ENCODE assay signal across 15 cellular contexts in genomic region chr7:51376420-51377092, GRCh38. TPM values are rescaled to one million over a fixed set of nuclear protein-coding genes. Genes with fewer than 3 reads are reported as not detected.
DNase-seq lines count a peak whose midpoint lies in the region; ATAC-seq, FAIRE-seq and TF ChIP-seq lines count a peak whose summit lies in the region.
"Had no signal": no experiment of that assay in that cellular context is flagged by ENCODE, and none has a peak within 500 bp of the region (broad histone marks: within the 10 kb centered on the region; RNA-seq: fewer than 3 reads in every experiment).

No MANE protein-coding gene starts in this region.

- H3K4me1 ChIP-seq in small intestine (ENCODE audit: control insufficient read depth in 2 of 2, insufficient read depth in 1 of 2, low read depth in 1 of 2, low read length in 1 of 2): no peaks in the 10 kb centered on the region
- H3K4me1 ChIP-seq in testis: no peaks in the 10 kb centered on the region

- H3K36me3 ChIP-seq in small intestine (ENCODE audit: control insufficient read depth in 2 of 2, insufficient read depth in 2 of 2, low read length in 2 of 2) (no peaks in the 10 kb centered on the region), testis (ENCODE audit: low read depth, missing control alignments) (no peaks in the 10 kb centered on the region)

- H3K27ac ChIP-seq in small intestine (ENCODE audit: low read depth in 1 of 2, low read length in 1 of 2): no peak overlapping the region
- H3K27ac ChIP-seq in testis: no peak overlapping the region

- FAIRE-seq in small intestine (lab: Jason Lieb, UNC): no peak
- FAIRE-seq: G401.6 had no signal

- ATAC-seq in esophagus mucosa (peak; percentile 85), GM18517 (IDR thresholded peaks at IDR 0.05; ENCODE audit: unreplicated experiment) (no peak), HG02623 (IDR thresholded peaks at IDR 0.05; ENCODE audit: unreplicated experiment) (no peak)
- ATAC-seq: stimulated activated memory B cell treated with anti-CD40 and anti-IgM and Interleukin-4, amounts not matched to agents 10 μg/mL and 1 μg/mL and 100 μg/mL, for 72 hours had no signal

- DNase-seq in HEK293T (ENCODE audit: extremely low spot score) (no peak), NCI-H748 (lab: John Stamatoyannopoulos, UW; ENCODE audit: unreplicated experiment) (peak; percentile 39), small intestine (peak; percentile 69), testis (no peak), C1 segment of cervical spinal cord (lab: John Stamatoyannopoulos, UW) (no peak)
- DNase-seq: activated CD4-positive, CD25-positive, alpha-beta regulatory T cell treated with anti-CD3 and anti-CD28 coated beads, Interleukin-2, amount 50 U/mL, for 72 hours; dermis blood vessel endothelial cell; HCEC 1CT; hypothalamus; Right ventricle myocardium superior had no signal

- no peaks in the 10 kb centered on the region for H3K27me3 ChIP-seq in small intestine (ENCODE audit: control insufficient read depth in 2 of 2, insufficient read depth in 2 of 2, low read length in 2 of 2)
- no peaks in the 10 kb centered on the region for H3K27me3 ChIP-seq in testis

- H3K9me3 ChIP-seq in small intestine (ENCODE audit: control insufficient read depth, low read depth) (no peaks in the 10 kb centered on the region), testis (no peaks in the 10 kb centered on the region)

- no peak for TF ChIP-seq POLR2A in testis (IDR thresholded peaks at IDR 0.05)

- WGBS in small intestine, 3 donors: 26 to 51% (median 44%) methylated on average over 4 of the region's 4 CpGs
- WGBS in testis, 2 donors: 84 to 89% methylated on average over 4 of the region's 4 CpGs

- H3K4me3 ChIP-seq in small intestine (ENCODE audit: low read depth in 1 of 2, low read length in 2 of 2) (no peak overlapping the region), testis (no peak overlapping the region)

- TF ChIP-seq CTCF in testis (IDR thresholded peaks at IDR 0.05): no peak

- CTCF ChIA-PET in HEK293T (lab: Yijun Ruan, JAX): interaction anchor here (1.0 to 2.1 kb wide), 3 partner anchors 10 to 216 kb away, joined by 3 to 12 read pairs (median 10); no protein-coding TSS in a partner anchor

- intact Hi-C loops in testis (cut with DNase I; ENCODE audit: low total_unique reads): no loop called here

- POLR2A ChIA-PET in HEK293T (lab: Yijun Ruan, JAX): no interaction called here

TF ChIP-seq in HEK293T, 16 proteins besides CTCF, POLR2A, EP300 and RAD21:
- TF ChIP-seq PKNOX1 (IDR thresholded peaks at IDR 0.05) (peak; percentile 74), TARDBP (IDR thresholded peaks at IDR 0.05) (no peak), SUZ12 (IDR thresholded peaks at IDR 0.05) (no peak), FOXK2 (IDR thresholded peaks at IDR 0.05) (no peak), L3MBTL2 (conservative IDR thresholded peaks at IDR 0.05) (no peak)

RNA-seq across cellular contexts. Expression of gene COBL, which starts 59.9 kb away (rescaled TPM):
- 10.4 TPM for total RNA-seq in esophagus mucosa
- polyA plus RNA-seq in small intestine: 10 to 100 TPM in 2 of 3 donors, 1 to 10 TPM in 1; 8.4 to 34.2 (median 30.8) TPM
- total RNA-seq in testis: 10 to 100 TPM; 12.3 to 14.8 TPM
- polyA plus RNA-seq in testis (ENCODE audit: insufficient read depth, low read depth, low replicate concordance): 9.2 TPM

Comparison
In these comparisons a context has a peak if more than half of its experiments do, and no peak if none do; other contexts are left out.
1. DNase-seq: peak in NCI-H748 (single experiment) and small intestine (single experiment); none in HEK293T (single experiment), testis (single experiment) and C1 segment of cervical spinal cord (0 of 14).